In genomic region chr3:166837535-166837934, GRCh38 we compare ENCODE assay signal across 10 cellular contexts.
A peak's percentile ranks its signal among the peaks of the same experiment; 100 is the strongest.
DNase-seq lines count a peak whose midpoint lies in the region; ATAC-seq, FAIRE-seq and TF ChIP-seq lines count a peak whose summit lies in the region.
"Had no signal": no experiment of that assay in that cellular context is flagged by ENCODE, and none has a peak within 500 bp of the region (broad histone marks: within the 10 kb centered on the region; RNA-seq: fewer than 3 reads in every experiment).

No MANE protein-coding gene starts in this region.

- TF ChIP-seq POLR2A in GM12891 (IDR thresholded peaks at IDR 0.05; ENCODE audit: low read depth, low read length) (no peak), right lobe of liver (IDR thresholded peaks at IDR 0.05) (no peak)

- POLR2A ChIA-PET in activated CD4-positive, alpha-beta T cell treated with anti-CD3 and anti-CD28 coated beads, Interleukin-2, amount 10 ng/mL, durations not matched to agents 7 days and 5 days (lab: Charles Lee) = no interaction called here

- 46% methylated on average over 4 of the region's 4 CpGs for WGBS in right lobe of liver (ENCODE audit: insufficient coverage, low coverage, low lambda C conversion rate, missing lambda C conversion rate)
- 65 to 72% methylated on average over 4 of the region's 4 CpGs for whole genome bisulfite sequencing in aorta, 2 donors

- TF ChIP-seq CTCF in right lobe of liver (IDR thresholded peaks at IDR 0.05) = peak; percentile 42 to 64 (median 58)

- no peak for FAIRE-seq in GM12891 (lab: Jason Lieb, UNC)

- H3K27me3 Mint-ChIP-seq in activated CD4-positive, alpha-beta T cell treated with anti-CD3 and anti-CD28 coated beads, Interleukin-2, amount 10 ng/mL, durations not matched to agents 7 days and 5 days = no peaks in the 10 kb centered on the region

- peak; percentile 82 to 88 (median 86) for ATAC-seq in right lobe of liver
- no peak for ATAC-seq in GM21367 (IDR thresholded peaks at IDR 0.05; ENCODE audit: unreplicated experiment)
- no peak for ATAC-seq in aorta (ENCODE audit: low FRiP score)

- DNase-seq in GM12891 (ENCODE audit: insufficient read length, low spot score) (peak; percentile 4), HK-2 (ENCODE audit: unreplicated experiment) (peak; percentile 10), SK-MEL-5 (ENCODE audit: low read depth, low spot score) (peak; percentile 71), right lobe of liver (no peak), 8988T (no peak), aorta (no peak)
- no peak for DNase-seq in activated CD4-positive, alpha-beta T cell treated with anti-CD3 and anti-CD28 coated beads, Interleukin-2, amount 10 ng/mL, durations not matched to agents 7 days and 5 days
- DNase-seq: activated CD8-positive, alpha-beta memory T cell treated with anti-CD3 and anti-CD28 coated beads for 24 hours; stimulated activated CD4-positive, alpha-beta T cell treated with anti-CD3 and anti-CD28 coated beads, Interleukin-1b, Interleukin-23, amount 100 ng/mL, for 48 hours had no signal

- H3K4me1 ChIP-seq in right lobe of liver (no peaks in the 10 kb centered on the region), aorta (ENCODE audit: control insufficient read depth in 1 of 2, insufficient read depth in 2 of 2, low read length in 2 of 2) (no peaks in the 10 kb centered on the region)

- H3K27ac Mint-ChIP-seq in activated CD4-positive, alpha-beta T cell treated with anti-CD3 and anti-CD28 coated beads, Interleukin-2, amount 10 ng/mL, durations not matched to agents 7 days and 5 days = no peak overlapping the region

- H3K9me3 ChIP-seq in right lobe of liver (no peaks in the 10 kb centered on the region), aorta (ENCODE audit: control insufficient read depth, low read length) (no peaks in the 10 kb centered on the region)

- H3K36me3 ChIP-seq in right lobe of liver = no peaks in the 10 kb centered on the region
- no peaks in the 10 kb centered on the region for H3K36me3 ChIP-seq in aorta (ENCODE audit: control insufficient read depth in 1 of 2, insufficient read depth in 2 of 2, low read length in 1 of 2)

- H3K27ac ChIP-seq in right lobe of liver (no peak overlapping the region), aorta (ENCODE audit: low read depth in 1 of 2, low read length in 2 of 2) (no peak overlapping the region)

- in situ Hi-C loops in SK-MEL-5 (cut with HindIII; ENCODE audit: low pct_unique_long_range_greater_than_20kb, low sequenced_read_pairs) = no loop called here

- no peaks in the 10 kb centered on the region for H3K36me3 Mint-ChIP-seq in activated CD4-positive, alpha-beta T cell treated with anti-CD3 and anti-CD28 coated beads, Interleukin-2, amount 10 ng/mL, durations not matched to agents 7 days and 5 days (ENCODE audit: low read depth)

- H3K4me3 Mint-ChIP-seq in activated CD4-positive, alpha-beta T cell treated with anti-CD3 and anti-CD28 coated beads, Interleukin-2, amount 10 ng/mL, durations not matched to agents 7 days and 5 days = no peak overlapping the region

- no peaks in the 10 kb centered on the region for H3K4me1 Mint-ChIP-seq in activated CD4-positive, alpha-beta T cell treated with anti-CD3 and anti-CD28 coated beads, Interleukin-2, amount 10 ng/mL, durations not matched to agents 7 days and 5 days

- intact Hi-C loops in right lobe of liver (cut with DNase I) (no loop called here), aorta (cut with DNase I) (loop anchor here in 1 of 2 donors (5.0 kb wide), 1 partner anchor 195 kb away; no protein-coding TSS in a partner anchor)

- H3K4me3 ChIP-seq in right lobe of liver (no peak overlapping the region), aorta (ENCODE audit: low read length in 2 of 2) (no peak overlapping the region)

- CTCF ChIA-PET in activated CD4-positive, alpha-beta T cell treated with anti-CD3 and anti-CD28 coated beads, Interleukin-2, amount 10 ng/mL, durations not matched to agents 7 days and 5 days (lab: Charles Lee) = no interaction called here

- no peaks in the 10 kb centered on the region for H3K27me3 ChIP-seq in right lobe of liver
- no peaks in the 10 kb centered on the region for H3K27me3 ChIP-seq in aorta (ENCODE audit: control insufficient read depth in 1 of 2, insufficient read depth in 2 of 2, low read length in 1 of 2)

- H3K9me3 Mint-ChIP-seq in activated CD4-positive, alpha-beta T cell treated with anti-CD3 and anti-CD28 coated beads, Interleukin-2, amount 10 ng/mL, durations not matched to agents 7 days and 5 days = no peaks in the 10 kb centered on the region

TF ChIP-seq in GM12891, 5 proteins besides CTCF, POLR2A, EP300 and RAD21:
- TF ChIP-seq TAF1 (IDR thresholded peaks at IDR 0.05; ENCODE audit: low read depth, low read length) = no peak
- TF ChIP-seq POU2F2 (IDR thresholded peaks at IDR 0.05; ENCODE audit: low read depth, low read length) = no peak
- no peak for TF ChIP-seq POLR2AphosphoS5 (IDR thresholded peaks at IDR 0.05; ENCODE audit: low read depth, low read length)
- TF ChIP-seq SPI1 (IDR thresholded peaks at IDR 0.05; ENCODE audit: low read depth, low read length) = no peak
- TF ChIP-seq PAX5 (IDR thresholded peaks at IDR 0.05; ENCODE audit: insufficient read depth, low read length, severe bottlenecking) = no peak
TF ChIP-seq in GM12891: peak in this region for 0.

Comparison
In these comparisons a context has a peak if more than half of its experiments do, and no peak if none do; other contexts are left out.
1. DNase-seq: peak in GM12891 (single experiment), HK-2 (single experiment) and SK-MEL-5 (single experiment); none in right lobe of liver (0 of 3), activated CD4-positive, alpha-beta T cell treated with anti-CD3 and anti-CD28 coated beads, Interleukin-2, amount 10 ng/mL, durations not matched to agents 7 days and 5 days (single experiment), 8988T (single experiment) and aorta (0 of 2).
2. ATAC-seq: peak in right lobe of liver (4 of 4); none in GM21367 (single experiment) and aorta (single experiment).